In genomic region chr3:171088984-171089754, GRCh38 we compare ENCODE assay signal across 8 cellular contexts.
DNase-seq lines count a peak whose midpoint lies in the region; ATAC-seq and TF ChIP-seq lines count a peak whose summit lies in the region.

No MANE protein-coding gene starts in this region.

- H3K23ac ChIP-seq in mesendoderm (ENCODE audit: low read length): no peak overlapping the region

- H2AK5ac ChIP-seq in mesendoderm (ENCODE audit: low read length): no peak overlapping the region

- H2BK5ac ChIP-seq in mesendoderm (ENCODE audit: low read length): no peak overlapping the region

- H3K4me3 Mint-ChIP-seq in chondrocyte (ENCODE audit: unreplicated experiment): no peak overlapping the region
- no peak overlapping the region for H3K4me3 Mint-ChIP-seq in type B pancreatic cell

- H3K79me1 ChIP-seq in mesendoderm (ENCODE audit: low read length): no peaks in the 10 kb centered on the region

- H2BK120ac ChIP-seq in mesendoderm (ENCODE audit: low read depth, low read length): no peak overlapping the region

- H3K27me3 ChIP-seq in mesendoderm (ENCODE audit: insufficient read depth, low read length, poor library complexity) (no peaks in the 10 kb centered on the region), aorta (ENCODE audit: control insufficient read depth in 1 of 2, insufficient read depth in 2 of 2, low read length in 1 of 2) (no peaks in the 10 kb centered on the region)

- H3K27me3 Mint-ChIP-seq in chondrocyte (ENCODE audit: low read depth) (no peaks in the 10 kb centered on the region), type B pancreatic cell (no peaks in the 10 kb centered on the region)

- no peak overlapping the region for H3K4ac ChIP-seq in mesendoderm (ENCODE audit: low read depth, low read length)

- H3K4me3 ChIP-seq in mesendoderm (ENCODE audit: low read length) (no peak overlapping the region), aorta (ENCODE audit: low read length in 2 of 2) (no peak overlapping the region)

- H3K4me1 Mint-ChIP-seq in chondrocyte (ENCODE audit: low read depth) (peaks cover 32% of the 10 kb centered on the region), type B pancreatic cell (ENCODE audit: unreplicated experiment) (peaks cover 16% of the 10 kb centered on the region)

- H3K9me3 ChIP-seq in aorta (ENCODE audit: control insufficient read depth, low read length): no peaks in the 10 kb centered on the region

- H3K27ac ChIP-seq in mesendoderm (ENCODE audit: low read depth, low read length) (no peak overlapping the region), aorta (ENCODE audit: low read depth in 1 of 2, low read length in 2 of 2) (no peak overlapping the region)

- no peak overlapping the region for H3K9ac ChIP-seq in mesendoderm (ENCODE audit: low read length)

- H3K36me3 ChIP-seq in mesendoderm (ENCODE audit: control insufficient read depth, insufficient read depth, low read length) (no peaks in the 10 kb centered on the region), aorta (ENCODE audit: control insufficient read depth in 1 of 2, insufficient read depth in 2 of 2, low read length in 1 of 2) (peaks cover 0 to 2% of the 10 kb centered on the region in 2 donors)

- no peaks in the 10 kb centered on the region for H3K9me3 Mint-ChIP-seq in chondrocyte (ENCODE audit: low read depth)
- H3K9me3 Mint-ChIP-seq in type B pancreatic cell: no peaks in the 10 kb centered on the region

- H3K4me1 ChIP-seq in mesendoderm (ENCODE audit: control insufficient read depth, low read depth, low read length): no peaks in the 10 kb centered on the region
- H3K4me1 ChIP-seq in aorta (ENCODE audit: control insufficient read depth in 1 of 2, insufficient read depth in 2 of 2, low read length in 2 of 2): peaks cover 0 to 4% of the 10 kb centered on the region in 2 donors

- H3K36me3 Mint-ChIP-seq in chondrocyte (ENCODE audit: low read depth) (peaks cover 18% of the 10 kb centered on the region), type B pancreatic cell (peaks cover 12% of the 10 kb centered on the region)

- ATAC-seq in aorta (ENCODE audit: low FRiP score): no peak

- no CpG with 5 or more reads among the region's 2 CpGs for WGBS in mesendoderm (ENCODE audit: extremely low coverage, insufficient coverage, low lambda C conversion rate)
- WGBS in aorta, 2 donors: 39 to 42% methylated on average over 2 of the region's 2 CpGs

- H3K27ac Mint-ChIP-seq in chondrocyte (ENCODE audit: unreplicated experiment): peak overlapping the region; percentile 50
- no peak overlapping the region for H3K27ac Mint-ChIP-seq in type B pancreatic cell

- H4K5ac ChIP-seq in mesendoderm (ENCODE audit: low read length): no peak overlapping the region

- peak; percentile 46 for DNase-seq in DMS 273 (lab: John Stamatoyannopoulos, UW; ENCODE audit: unreplicated experiment)
- peak; percentile 29 for DNase-seq in NCI-H1105 (lab: John Stamatoyannopoulos, UW)
- DNase-seq in chondrocyte (ENCODE audit: low spot score): no peak
- DNase-seq in mesendoderm: peak; percentile 58
- no peak for DNase-seq in CD1c-positive myeloid dendritic cell (ENCODE audit: extremely low spot score)
- no peak for DNase-seq in stimulated activated CD4-positive, alpha-beta T cell treated with anti-CD3 and anti-CD28 coated beads, Interleukin-12 subunit alpha, Interleukin-12 subunit beta, amount 100 ng/mL, for 4 hours
- DNase-seq in type B pancreatic cell (ENCODE audit: extremely low spot score, unreplicated experiment): no peak
- DNase-seq in aorta: no peak

- H4K8ac ChIP-seq in mesendoderm (ENCODE audit: low read depth, low read length): no peak overlapping the region

- intact Hi-C loops in aorta (cut with DNase I): no loop called here

- H3K18ac ChIP-seq in mesendoderm (ENCODE audit: low read length): no peak overlapping the region

- no peak overlapping the region for H3K56ac ChIP-seq in mesendoderm (ENCODE audit: low read length)

- TF ChIP-seq CTCF in chondrocyte (IDR thresholded peaks at IDR 0.05) (no peak), type B pancreatic cell (conservative IDR thresholded peaks at IDR 0.05) (no peak)

- H3K79me2 ChIP-seq in mesendoderm (ENCODE audit: control insufficient read depth, insufficient read depth, low read length): no peaks in the 10 kb centered on the region

- no peak overlapping the region for H3K4me2 ChIP-seq in mesendoderm (ENCODE audit: low read length)

- H2BK15ac ChIP-seq in mesendoderm (replicated peaks; ENCODE audit: low read depth): no peak overlapping the region

Comparison
In these comparisons a context has a peak if more than half of its experiments do, and no peak if none do; other contexts are left out.
1. DNase-seq: peak in DMS 273 (single experiment), NCI-H1105 (single experiment) and mesendoderm (single experiment); none in chondrocyte (single experiment), CD1c-positive myeloid dendritic cell (single experiment), stimulated activated CD4-positive, alpha-beta T cell treated with anti-CD3 and anti-CD28 coated beads, Interleukin-12 subunit alpha, Interleukin-12 subunit beta, amount 100 ng/mL, for 4 hours (single experiment), type B pancreatic cell (single experiment) and aorta (0 of 2).